Comparison of ENCODE assay signal across 24 cellular contexts in the genomic region with DNA sequence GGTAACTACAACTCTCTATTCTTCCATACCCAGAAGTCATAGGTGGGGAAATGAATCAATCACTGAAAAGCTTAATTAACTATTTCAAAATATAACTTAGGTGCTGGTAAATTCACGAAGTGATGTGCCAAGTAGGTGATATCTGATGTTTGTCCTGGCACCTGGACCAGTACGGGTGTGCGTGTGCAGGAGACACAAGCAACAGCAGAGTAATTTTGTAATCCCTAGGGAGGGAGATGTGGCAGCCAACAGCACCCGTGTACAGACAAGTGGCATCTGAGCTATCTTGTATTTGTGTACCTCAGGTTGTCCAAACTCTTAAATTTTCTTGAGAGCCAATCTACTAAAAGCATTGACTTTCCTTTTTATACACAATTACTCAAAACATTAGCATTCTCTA. TPM values are rescaled to one million over a fixed set of nuclear protein-coding genes. Genes with fewer than 3 reads are reported as not detected.
DNase-seq lines count a peak whose midpoint lies in the region; ATAC-seq, FAIRE-seq and TF ChIP-seq lines count a peak whose summit lies in the region.
"Had no signal": no experiment of that assay in that cellular context is flagged by ENCODE, and none has a peak within 500 bp of the region (broad histone marks: within the 10 kb centered on the region; RNA-seq: fewer than 3 reads in every experiment).

No MANE protein-coding gene starts in this region.

- no peak overlapping the region for H3K27ac ChIP-seq in keratinocyte (ENCODE audit: control insufficient read depth, insufficient read depth, low read length)
- H3K27ac ChIP-seq in gastrocnemius medialis = peak overlapping the region; percentile 19 to 50 (median 42)
- H3K27ac ChIP-seq: A549, C4-2B had no signal

- in situ Hi-C loops in gastrocnemius medialis (cut with MboI; ENCODE audit: low sequenced_read_pairs in 4 of 4) (no loop called here), ACHN (cut with HindIII; ENCODE audit: low pct_ligation_motif_present, low pct_unique_long_range_greater_than_20kb, low sequenced_read_pairs) (no loop called here)

- dilution Hi-C loops in keratinocyte (cut with MboI; ENCODE audit: extremely low pct_ligation_motif_present, low sequenced_read_pairs) = no loop called here

- no peaks in the 10 kb centered on the region for H3K79me2 ChIP-seq in keratinocyte (ENCODE audit: control insufficient read depth, insufficient read depth, low read length)

- H2AFZ ChIP-seq in keratinocyte (ENCODE audit: control insufficient read depth, low read length) = no peak overlapping the region

- H4K20me1 ChIP-seq in keratinocyte (ENCODE audit: control insufficient read depth, extremely low read depth, insufficient read depth, low read length) = no peaks in the 10 kb centered on the region

- H3K9me1 ChIP-seq in keratinocyte (ENCODE audit: control insufficient read depth, extremely low read depth, insufficient read depth, low read length) = no peaks in the 10 kb centered on the region

- H3K4me3 ChIP-seq in keratinocyte (ENCODE audit: control insufficient read depth in 2 of 3, extremely low read depth in 1 of 3, insufficient read depth in 2 of 3, low read depth in 1 of 3, low read length in 3 of 3) = no peak overlapping the region
- H3K4me3 ChIP-seq in gastrocnemius medialis = no peak overlapping the region
- H3K4me3 ChIP-seq: A549, HAP-1 had no signal

- H3K9ac ChIP-seq in keratinocyte (ENCODE audit: control insufficient read depth, extremely low read depth, insufficient read depth, low read length) = no peak overlapping the region

- peak; percentile 29 for FAIRE-seq in keratinocyte (lab: Jason Lieb, UNC)
- FAIRE-seq: A549 had no signal

- intact Hi-C loops in gastrocnemius medialis (cut with DNase I; ENCODE audit: low total_unique reads) = no loop called here

- TF ChIP-seq CTCF in keratinocyte (optimal IDR thresholded peaks at IDR 0.05 in 1 of 3, IDR thresholded peaks at IDR 0.05 in 1 of 3, conservative IDR thresholded peaks at IDR 0.05 in 1 of 3; ENCODE audit: extremely low read depth in 1 of 3, insufficient read depth in 2 of 3, low read length in 3 of 3) (no peak), gastrocnemius medialis (IDR thresholded peaks at IDR 0.05 in 4 of 5, conservative IDR thresholded peaks at IDR 0.05 in 1 of 5) (no peak)

- ATAC-seq in gastrocnemius medialis = peak; percentile 77 to 79
- ATAC-seq: A549; CD8-positive, alpha-beta T cell; Panc1 had no signal

- H3K27me3 ChIP-seq in keratinocyte (ENCODE audit: control insufficient read depth, extremely low read depth, insufficient read depth, low read length) (no peaks in the 10 kb centered on the region), gastrocnemius medialis (no peaks in the 10 kb centered on the region)

- peak; percentile 54 for DNase-seq in NCI-H2171 treated with DMSO at 0.1 percent for 48 hours (lab: John Stamatoyannopoulos, UW)
- DNase-seq in NCI-H2171 (lab: John Stamatoyannopoulos, UW) = no peak
- peak; percentile 1 for DNase-seq in NCI-H69 (lab: John Stamatoyannopoulos, UW)
- no peak for DNase-seq in keratinocyte (ENCODE audit: low read depth, low spot score)
- no peak for DNase-seq in gastrocnemius medialis
- no peak for DNase-seq in ACHN
- DNase-seq in medulla oblongata (ENCODE audit: extremely low spot score) = no peak
- DNase-seq: Caco-2; CD8-positive, alpha-beta T cell; GOT3; HFFc6; IMR-90; KG1; MM.1S; NCI-H1048; NCI-H2029; NCI-H446 treated with DMSO at 0.1 percent for 48 hours; NCI-H526; SHP77 treated with DMSO at 0.1 percent for 48 hours; T-helper 1 cell had no signal

- H3K9me3 ChIP-seq in keratinocyte (ENCODE audit: control insufficient read depth, low read depth, low read length) (no peaks in the 10 kb centered on the region), gastrocnemius medialis (no peaks in the 10 kb centered on the region)
- H3K9me3 ChIP-seq: A549, Caco-2, HAP-1 had no signal

- H3K4me1 ChIP-seq in keratinocyte (ENCODE audit: control insufficient read depth, extremely low read depth, insufficient read depth, low read length) (no peaks in the 10 kb centered on the region), gastrocnemius medialis (peaks cover 13 to 15% of the 10 kb centered on the region in 2 donors)
- H3K4me1 ChIP-seq: A549, Caco-2, HAP-1 had no signal

- H3K4me2 ChIP-seq in keratinocyte (ENCODE audit: control insufficient read depth, extremely low read depth, insufficient read depth, low read depth, low read length) = no peak overlapping the region
- H3K4me2 ChIP-seq: A549 had no signal

- TF ChIP-seq POLR2A in gastrocnemius medialis (IDR thresholded peaks at IDR 0.05) = no peak

- peaks cover 0 to 3% of the 10 kb centered on the region in 2 experiments for H3K36me3 ChIP-seq in keratinocyte (ENCODE audit: control insufficient read depth in 2 of 2, extremely low read depth in 1 of 2, insufficient read depth in 2 of 2, low read length in 2 of 2)
- peaks cover 0 to 23% of the 10 kb centered on the region in 2 donors for H3K36me3 ChIP-seq in gastrocnemius medialis
- H3K36me3 ChIP-seq: HAP-1 had no signal

RNA-seq across cellular contexts. Expression of a gene that starts 22.8 kb away (rescaled TPM):
- 8.2 to 10.6 TPM (median 8.8 TPM) in 3 replicates for polyA plus RNA-seq in keratinocyte
- 9.7 TPM for polyA plus RNA-seq in keratinocyte (2011; ENCODE audit: low read depth)
- polyA plus RNA-seq in keratinocyte (2011; cell fraction: cytosol; rRNA removed) = 4.6 and 9.8 TPM in 2 replicates
- polyA plus RNA-seq in keratinocyte (2011; cell fraction: nucleus; rRNA removed) = 9.9 and 12.7 TPM in 2 replicates
- 3.9 and 4.4 TPM in 2 replicates for polyA plus RNA-seq in keratinocyte (2012; ENCODE audit: low replicate concordance)
- polyA minus RNA-seq in keratinocyte = 10.5 to 26.8 TPM (median 20.9 TPM) in 3 replicates
- 9.8 TPM for polyA minus RNA-seq in keratinocyte (2011; cell fraction: cytosol; rRNA and poly(A)+ RNA removed)
- 10.0 and 20.5 TPM in 2 replicates for polyA minus RNA-seq in keratinocyte (2011; cell fraction: nucleus; rRNA and poly(A)+ RNA removed)
- 10 to 100 TPM; 35.7 to 49.6 (median 40.1) TPM for total RNA-seq in gastrocnemius medialis

Comparison
In these comparisons a context has a peak if more than half of its experiments do, and no peak if none do; other contexts are left out.
1. DNase-seq: peak in NCI-H2171 treated with DMSO at 0.1 percent for 48 hours (single experiment) and NCI-H69 (single experiment); none in NCI-H2171 (single experiment), keratinocyte (single experiment), gastrocnemius medialis (0 of 2), ACHN (single experiment) and medulla oblongata (single experiment).